26 cellular contexts compared by ENCODE assay signal in genomic region chr1:234262007-234262753, GRCh38.
A peak's percentile ranks its signal among the peaks of the same experiment; 100 is the strongest.
DNase-seq lines count a peak whose midpoint lies in the region; ATAC-seq, FAIRE-seq and TF ChIP-seq lines count a peak whose summit lies in the region.
"Had no signal": no experiment of that assay in that cellular context is flagged by ENCODE, and none has a peak within 500 bp of the region (broad histone marks: within the 10 kb centered on the region; RNA-seq: fewer than 3 reads in every experiment).

No MANE protein-coding gene starts in this region.

- BruUV-seq in HepG2 (replicated peaks; lab: Mats Ljungman, UMichigan): no TSS peak

- no peaks in the 10 kb centered on the region for H3K79me2 ChIP-seq in HepG2 (ENCODE audit: insufficient read depth, low read length)

- H3K9ac ChIP-seq in HepG2 (ENCODE audit: insufficient read depth, low read depth, low read length): no peak overlapping the region
- H3K9ac ChIP-seq: BLaER1 treated with 17β-estradiol and CSF1 and Interleukin-3, amounts not matched to agents 10 nM and 100 nM; GM23248 had no signal

- POLR2A ChIA-PET in HepG2 (lab: Yijun Ruan, JAX): no interaction called here

- no peak overlapping the region for H2AFZ ChIP-seq in HepG2 (ENCODE audit: low read length)
- H2AFZ ChIP-seq: GM23248 had no signal

- H4K20me1 ChIP-seq in HepG2 (ENCODE audit: insufficient read depth, low read length): no peaks in the 10 kb centered on the region
- H4K20me1 ChIP-seq: BLaER1 treated with 17β-estradiol and CSF1 and Interleukin-3, amounts not matched to agents 10 nM and 100 nM had no signal

- TF ChIP-seq RAD21 in HepG2 (CRISPR knock-in tag; IDR thresholded peaks at IDR 0.05): no peak

- H3K36me3 ChIP-seq in bronchial epithelial cell (ENCODE audit: control insufficient read depth, insufficient read depth, low read length) (no peaks in the 10 kb centered on the region), HepG2 (replicated peaks in 1 of 2; ENCODE audit: control insufficient read depth in 1 of 2, insufficient read depth in 2 of 2, low read length in 2 of 2) (no peaks in the 10 kb centered on the region), SJCRH30 (no peaks in the 10 kb centered on the region)
- H3K36me3 ChIP-seq: BLaER1 treated with 17β-estradiol and CSF1 and Interleukin-3, amounts not matched to agents 10 nM and 100 nM; cardiac muscle cell; left ventricle myocardium inferior; right lobe of liver; spleen; tibial artery had no signal

- H3K27ac ChIP-seq in HepG2 (ENCODE audit: extremely low read length, insufficient read depth, low read length) (no peak overlapping the region), SJCRH30 (no peak overlapping the region)
- H3K27ac ChIP-seq: BLaER1 treated with 17β-estradiol and CSF1 and Interleukin-3, amounts not matched to agents 10 nM and 100 nM; cardiac muscle cell; GM23248; left ventricle myocardium inferior; right lobe of liver; spleen; tibial artery had no signal

- intact Hi-C loops in HepG2 (cut with micrococcal nuclease; ENCODE audit: unreplicated experiment): no loop called here

- H3K9me3 ChIP-seq in HepG2 (ENCODE audit: low read length): peaks cover 11% of the 10 kb centered on the region
- H3K9me3 ChIP-seq in SJCRH30 (replicated peaks): no peaks in the 10 kb centered on the region
- H3K9me3 ChIP-seq: tibial artery had no signal

- in situ Hi-C loops in G401 (cut with HindIII; ENCODE audit: low sequenced_read_pairs) (no loop called here), HepG2 (cut with HindIII; ENCODE audit: extremely low pct_ligation_motif_present, low pct_unique_long_range_greater_than_20kb) (no loop called here)

- no peaks in the 10 kb centered on the region for H3K27me3 ChIP-seq in bronchial epithelial cell (ENCODE audit: control insufficient read depth, insufficient read depth, low read length)
- H3K27me3 ChIP-seq in HepG2 (ENCODE audit: control insufficient read depth in 1 of 2, insufficient read depth in 2 of 2, low read length in 2 of 2): 0 out of 5 replicates have a peak, but pooled peaks cover 0 to 10% of the 10 kb centered on the region in 2 experiments
- H3K27me3 ChIP-seq in SJCRH30: peaks cover 6% of the 10 kb centered on the region; the same call in 1 of the 2 replicates
- H3K27me3 ChIP-seq: BLaER1 treated with 17β-estradiol and CSF1 and Interleukin-3, amounts not matched to agents 10 nM and 100 nM; cardiac muscle cell; right lobe of liver had no signal

- FAIRE-seq in bronchial epithelial cell (lab: Jason Lieb, UNC): peak; percentile 87
- FAIRE-seq in HepG2 (lab: Jason Lieb, UNC): no peak

- peak; percentile 28; the same call in 1 of the 3 replicates for ATAC-seq in HepG2
- ATAC-seq: activated CD4-positive, alpha-beta T cell treated with anti-CD3 and anti-CD28 coated beads for 36 hours; activated CD8-positive, alpha-beta T cell treated with anti-CD3 and anti-CD28 coated beads for 36 hours; activated naive CD4-positive, alpha-beta T cell treated with anti-CD3 and anti-CD28 coated beads, Interleukin-2, amount 50 U/mL, for 72 hours; esophagus mucosa had no signal

- CTCF ChIA-PET in HepG2 (lab: Yijun Ruan, JAX; ENCODE audit: low intra/inter-chr PET ratio, low total read pairs): no interaction called here

- H3K4me1 ChIP-seq in HepG2 (ENCODE audit: insufficient read depth, low read length) (peaks cover 29% of the 10 kb centered on the region), SJCRH30 (no peaks in the 10 kb centered on the region)
- H3K4me1 ChIP-seq: left ventricle myocardium inferior, right lobe of liver, tibial artery had no signal

- no peak for TF ChIP-seq POLR2A in HepG2 (IDR thresholded peaks at IDR 0.05; ENCODE audit: insufficient read depth in 1 of 2, low read depth in 2 of 2, low read length in 2 of 2)

- 2% methylated on average over 4 of the region's 6 CpGs for WGBS in HepG2 (ENCODE audit: low lambda C conversion rate)

- TF ChIP-seq CTCF in bronchial epithelial cell (IDR thresholded peaks at IDR 0.05; ENCODE audit: insufficient read depth, low read length, severe bottlenecking) (no peak), HepG2 (CRISPR knock-in tag; IDR thresholded peaks at IDR 0.05) (no peak)

- H3K4me2 ChIP-seq in HepG2 (ENCODE audit: low read depth, low read length): no peak overlapping the region
- H3K4me2 ChIP-seq: BLaER1 treated with 17β-estradiol and CSF1 and Interleukin-3, amounts not matched to agents 10 nM and 100 nM had no signal

- H3K4me3 ChIP-seq in bronchial epithelial cell (ENCODE audit: low read depth, low read length) (no peak overlapping the region), HepG2 (replicated peaks in 1 of 3; ENCODE audit: insufficient read depth in 1 of 3, low read depth in 2 of 3, low read length in 3 of 3) (no peak overlapping the region), SJCRH30 (no peak overlapping the region)
- H3K4me3 ChIP-seq: BLaER1 treated with 17β-estradiol and CSF1 and Interleukin-3, amounts not matched to agents 10 nM and 100 nM; cardiac muscle cell; GM23248; left ventricle myocardium inferior; right lobe of liver; spleen; tibial artery had no signal

- DNase-seq in G401 (ENCODE audit: low spot score) (peak; percentile 95), NCI-H69 (lab: John Stamatoyannopoulos, UW) (peak; percentile 35), bronchial epithelial cell (ENCODE audit: low read depth) (peak; percentile 74), HepG2 (ENCODE audit: low spot score) (no peak), SJCRH30 (no peak), NK-92 (lab: John Stamatoyannopoulos, UW; ENCODE audit: unreplicated experiment) (no peak)
- DNase-seq in activated effector memory CD4-positive, alpha-beta T cell treated with Interleukin-2 at 50 U/mL for 16 hours: no peak
- DNase-seq: activated CD4-positive, alpha-beta T cell treated with anti-CD3 and anti-CD28 coated beads for 36 hours; activated CD8-positive, alpha-beta T cell treated with anti-CD3 and anti-CD28 coated beads for 36 hours; anterior cingulate cortex; DMS79 treated with DMSO at 0.1 percent for 48 hours; left ventricle myocardium inferior; NCI-H1930; NCI-H2171 treated with DMSO at 0.1 percent for 48 hours; NCI-H510A treated with DMSO at 0.1 percent for 48 hours; Right ventricle myocardium superior; spleen; stimulated activated CD4-positive, alpha-beta T cell treated with anti-CD3 and anti-CD28 coated beads, Interleukin-2, amount 100 ng/mL, for 24 hours; stimulated activated CD8-positive, alpha-beta memory T cell treated with anti-CD3 and anti-CD28 coated beads, Interleukin-4, amount 100 ng/mL, for 48 hours; tibial artery had no signal

- TF ChIP-seq EP300 in HepG2 (IDR thresholded peaks at IDR 0.05; ENCODE audit: low read depth in 2 of 2, low read length in 2 of 2): no peak
- TF ChIP-seq EP300 in HepG2 (CRISPR knock-in tag; IDR thresholded peaks at IDR 0.05; ENCODE audit: borderline replicate concordance): no peak

TF ChIP-seq in HepG2, 621 proteins besides CTCF, POLR2A, EP300 and RAD21:
- no peak for TF ChIP-seq EEA1 (CRISPR knock-in tag; IDR thresholded peaks at IDR 0.05; ENCODE audit: borderline replicate concordance)
- no peak for TF ChIP-seq ZNF350 (CRISPR knock-in tag; IDR thresholded peaks at IDR 0.05; ENCODE audit: borderline replicate concordance, low read depth)
- TF ChIP-seq AGO1 (IDR thresholded peaks at IDR 0.05; ENCODE audit: low read depth, low read length, poor library complexity, severe bottlenecking): no peak
- no peak for TF ChIP-seq ZNF672 (CRISPR knock-in tag; IDR thresholded peaks at IDR 0.05)
- TF ChIP-seq IRX3 (CRISPR knock-in tag; IDR thresholded peaks at IDR 0.05; ENCODE audit: borderline replicate concordance, low read depth): no peak
- TF ChIP-seq ZNF567 (CRISPR knock-in tag; IDR thresholded peaks at IDR 0.05; ENCODE audit: borderline replicate concordance): no peak
- no peak for TF ChIP-seq PHF20 (CRISPR knock-in tag; IDR thresholded peaks at IDR 0.05)
- no peak for TF ChIP-seq ZHX1 (CRISPR knock-in tag; IDR thresholded peaks at IDR 0.05; ENCODE audit: low read depth)
- TF ChIP-seq ZNF704 (CRISPR knock-in tag; IDR thresholded peaks at IDR 0.05; ENCODE audit: borderline replicate concordance): no peak
- TF ChIP-seq SMARCE1 (IDR thresholded peaks at IDR 0.05; ENCODE audit: borderline replicate concordance): no peak
- TF ChIP-seq ZNF44 (CRISPR knock-in tag; IDR thresholded peaks at IDR 0.05): no peak

Comparison
In these comparisons a context has a peak if more than half of its experiments do, and no peak if none do; other contexts are left out.
1. DNase-seq: peak in G401 (single experiment), NCI-H69 (single experiment) and bronchial epithelial cell (single experiment); none in HepG2 (single experiment), SJCRH30 (0 of 2), activated effector memory CD4-positive, alpha-beta T cell treated with Interleukin-2 at 50 U/mL for 16 hours (single experiment) and NK-92 (single experiment).